In the genomic region with DNA sequence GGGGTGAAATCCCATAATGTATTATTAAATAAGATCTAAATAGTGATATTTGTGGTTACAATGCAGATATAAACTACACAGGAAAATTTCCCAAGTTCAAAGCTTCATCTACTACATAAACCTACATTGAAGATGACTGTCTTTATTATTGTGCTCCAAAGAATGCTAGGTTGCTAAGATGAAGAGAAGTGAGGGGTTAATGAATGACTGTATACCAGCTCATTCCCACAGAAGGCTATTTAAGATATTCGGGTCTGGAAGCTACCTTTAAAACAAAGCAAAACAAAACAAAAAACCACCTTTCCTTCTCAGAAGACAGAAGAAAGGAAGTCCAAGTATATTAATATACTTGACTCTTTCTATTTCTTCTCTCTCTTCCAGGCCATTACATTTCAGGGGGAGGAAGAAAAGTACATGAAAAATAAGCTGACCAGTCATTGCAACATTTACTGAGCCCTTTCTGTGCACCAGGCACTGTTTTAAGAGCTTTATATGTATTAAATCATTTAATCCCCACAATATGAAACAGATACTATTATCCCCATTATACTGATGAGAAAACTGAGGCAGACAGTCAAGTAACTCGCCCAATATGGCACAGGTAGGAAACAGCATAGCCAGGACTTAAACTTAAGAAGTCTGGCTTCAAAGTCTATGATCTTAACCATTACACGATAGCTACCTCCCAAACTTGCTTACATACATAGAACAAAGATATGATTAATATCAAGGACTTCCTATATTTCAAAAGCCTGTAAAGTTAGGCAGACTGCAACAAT, we compare ENCODE assay signal across 21 cellular contexts. TPM values are rescaled to one million over a fixed set of nuclear protein-coding genes. Genes with fewer than 3 reads are reported as not detected.
A peak's percentile ranks its signal among the peaks of the same experiment; 100 is the strongest.
DNase-seq lines count a peak whose midpoint lies in the region; ATAC-seq and TF ChIP-seq lines count a peak whose summit lies in the region.
"Had no signal": no experiment of that assay in that cellular context is flagged by ENCODE, and none has a peak within 500 bp of the region (broad histone marks: within the 10 kb centered on the region; RNA-seq: fewer than 3 reads in every experiment).

No MANE protein-coding gene starts in this region.

- H3K27me3 Mint-ChIP-seq in HFFc6 (ENCODE audit: insufficient read depth) (no peaks in the 10 kb centered on the region), memory B cell (no peaks in the 10 kb centered on the region)
- H3K27me3 Mint-ChIP-seq: activated CD4-positive, alpha-beta T cell treated with anti-CD3 and anti-CD28 coated beads for 36 hours had no signal

- H3K27ac Mint-ChIP-seq in HFFc6 (peak overlapping the region; percentile 36), memory B cell (peak overlapping the region; percentile 60)
- H3K27ac Mint-ChIP-seq: activated CD4-positive, alpha-beta T cell treated with anti-CD3 and anti-CD28 coated beads for 36 hours; activated CD8-positive, alpha-beta T cell treated with anti-CD3 and anti-CD28 coated beads, Interleukin-2, amount 10 ng/mL, durations not matched to agents 7 days and 5 days; stimulated activated effector memory CD8-positive, alpha-beta T cell treated with anti-CD3 and anti-CD28 coated beads, Interleukin-12 subunit alpha, Interleukin-12 subunit beta, amount 100 ng/mL, for 72 hours had no signal

- DNase-seq in Caki2 (ENCODE audit: low read depth) (peak; percentile 8), HFFc6 (peak; percentile 8), astrocyte of the hippocampus (ENCODE audit: low read depth, low spot score) (peak; percentile 20), memory B cell (ENCODE audit: low spot score in 2 of 2) (no peak), cerebellar nuclear complex (lab: John Stamatoyannopoulos, UW) (no peak), G401 (ENCODE audit: low spot score) (no peak)
- DNase-seq: activated CD4-positive, alpha-beta T cell treated with anti-CD3 and anti-CD28 coated beads for 36 hours; activated CD8-positive, alpha-beta T cell treated with anti-CD3 and anti-CD28 coated beads, Interleukin-2, amount 10 ng/mL, durations not matched to agents 7 days and 5 days; activated naive CD4-positive, alpha-beta T cell treated with anti-CD3 and anti-CD28 coated beads, Interleukin-2, amount 50 U/mL, for 16 hours; Caco-2; DND-41; H7; immature natural killer cell; left ventricle myocardium inferior; NCI-H146; substantia nigra; T-helper 9 cell; upper lobe of left lung had no signal

- H3K4me3 Mint-ChIP-seq in HFFc6 (no peak overlapping the region), memory B cell (no peak overlapping the region)
- H3K4me3 Mint-ChIP-seq: activated CD4-positive, alpha-beta T cell treated with anti-CD3 and anti-CD28 coated beads for 36 hours; activated CD8-positive, alpha-beta T cell treated with anti-CD3 and anti-CD28 coated beads, Interleukin-2, amount 10 ng/mL, durations not matched to agents 7 days and 5 days; immature natural killer cell; stimulated activated effector memory CD8-positive, alpha-beta T cell treated with anti-CD3 and anti-CD28 coated beads, Interleukin-12 subunit alpha, Interleukin-12 subunit beta, amount 100 ng/mL, for 72 hours had no signal

- ATAC-seq in memory B cell (ENCODE audit: low read depth) = no peak
- ATAC-seq in HG03521 (IDR thresholded peaks at IDR 0.05; ENCODE audit: unreplicated experiment) = no peak
- ATAC-seq in HG03280 (IDR thresholded peaks at IDR 0.05; ENCODE audit: unreplicated experiment) = no peak
- ATAC-seq: activated CD4-positive, alpha-beta T cell treated with anti-CD3 and anti-CD28 coated beads for 36 hours; activated CD8-positive, alpha-beta T cell treated with anti-CD3 and anti-CD28 coated beads, Interleukin-2, amount 10 ng/mL, durations not matched to agents 7 days and 5 days; stimulated activated effector memory CD8-positive, alpha-beta T cell treated with anti-CD3 and anti-CD28 coated beads, Interleukin-12 subunit alpha, Interleukin-12 subunit beta, amount 100 ng/mL, for 72 hours had no signal

- peaks cover 24% of the 10 kb centered on the region for H3K36me3 Mint-ChIP-seq in HFFc6 (ENCODE audit: low read depth)
- peaks cover 25% of the 10 kb centered on the region for H3K36me3 Mint-ChIP-seq in memory B cell

- in situ Hi-C loops in Caki2 (cut with HindIII; ENCODE audit: low pct_unique_long_range_greater_than_20kb, low sequenced_read_pairs) = no loop called here
- in situ Hi-C loops in G401 (cut with HindIII; ENCODE audit: low sequenced_read_pairs) = no loop called here

- H3K4me1 Mint-ChIP-seq in HFFc6 (ENCODE audit: low read depth) (peaks cover 16% of the 10 kb centered on the region; the same call in 1 of the 2 replicates), memory B cell (peaks cover 11% of the 10 kb centered on the region)

- H3K9me3 Mint-ChIP-seq in HFFc6 (no peaks in the 10 kb centered on the region), memory B cell (no peaks in the 10 kb centered on the region)
- H3K9me3 Mint-ChIP-seq: immature natural killer cell; stimulated activated effector memory CD8-positive, alpha-beta T cell treated with anti-CD3 and anti-CD28 coated beads, Interleukin-12 subunit alpha, Interleukin-12 subunit beta, amount 100 ng/mL, for 72 hours had no signal

- TF ChIP-seq CTCF in HFFc6 (IDR thresholded peaks at IDR 0.05) = no peak

RNA-seq across cellular contexts. Expression of a gene that starts 48.1 kb away (rescaled TPM):
- total RNA-seq in Caki2 (2014; rRNA removed; shearing (Covaris generic); ENCODE audit: low replicate concordance) = 50.5 and 56.6 TPM in 2 replicates
- 10 to 100 TPM; 38.5 to 52.5 (median 45.0) TPM for total RNA-seq in HFFc6 (2021; fragmentation: NEBNext Ultra II Directional; extraction: Animal tissue kit (Norgen Biotek cat#: 25700))
- total RNA-seq in G401 (2014; rRNA removed; shearing (Covaris generic)) = 47.4 and 71.4 TPM in 2 replicates

Comparison
In these comparisons a context has a peak if more than half of its experiments do, and no peak if none do; other contexts are left out.
1. DNase-seq: peak in Caki2 (single experiment), HFFc6 (single experiment) and astrocyte of the hippocampus (single experiment); none in memory B cell (0 of 2), cerebellar nuclear complex (0 of 2) and G401 (single experiment).